In the genomic region with DNA sequence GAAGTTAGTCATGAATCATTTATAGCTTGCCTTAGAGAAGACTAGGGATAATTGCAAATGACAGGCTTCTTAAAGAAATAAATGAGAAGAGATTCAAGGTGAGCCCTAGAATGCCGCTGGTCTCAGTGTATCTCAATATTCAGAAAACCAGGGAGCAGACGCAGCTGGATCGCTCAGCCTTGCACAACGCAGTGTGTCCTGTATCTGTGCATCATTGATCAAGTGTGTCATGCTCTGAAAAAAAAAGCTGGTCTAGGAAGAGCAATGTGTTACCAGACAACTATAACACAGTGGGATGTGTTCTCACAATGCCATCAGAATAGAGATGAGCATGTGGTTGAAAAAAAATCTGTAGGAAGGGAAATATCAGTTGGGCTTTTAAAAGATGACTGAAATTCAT, we compare ENCODE assay signal across 28 cellular contexts.
"Had no signal": no experiment of that assay in that cellular context is flagged by ENCODE, and none has a peak within 500 bp of the region (broad histone marks: within the 10 kb centered on the region; RNA-seq: fewer than 3 reads in every experiment).

No MANE protein-coding gene starts in this region.

- H3K9me3 ChIP-seq: ascending aorta, colonic mucosa, gastrocnemius medialis had no signal

- H3K4me1 ChIP-seq: ascending aorta, breast epithelium, colonic mucosa, foreskin keratinocyte, gastrocnemius medialis, heart right ventricle had no signal

- H3K27me3 Mint-ChIP-seq: activated CD4-positive, alpha-beta memory T cell treated with anti-CD3 and anti-CD28 coated beads, Interleukin-2, amount 10 ng/mL, durations not matched to agents 7 days and 5 days; activated CD4-positive, alpha-beta T cell treated with anti-CD3 and anti-CD28 coated beads, Interleukin-2, amount 10 ng/mL, durations not matched to agents 7 days and 5 days; activated naive CD4-positive, alpha-beta T cell treated with anti-CD3 and anti-CD28 coated beads, Interleukin-2, amount 10 ng/mL, durations not matched to agents 7 days and 5 days; activated naive CD8-positive, alpha-beta T cell treated with anti-CD3 and anti-CD28 coated beads, Interleukin-2, amount 10 ng/mL, durations not matched to agents 7 days and 5 days; activated T-cell treated with anti-CD3 and anti-CD28 coated beads, Interleukin-2, amount 50 U/mL, for 24 hours; brain had no signal

- H3K36me3 Mint-ChIP-seq: activated naive CD4-positive, alpha-beta T cell treated with anti-CD3 and anti-CD28 coated beads, Interleukin-2, amount 10 ng/mL, durations not matched to agents 7 days and 5 days; activated naive CD8-positive, alpha-beta T cell treated with anti-CD3 and anti-CD28 coated beads, Interleukin-2, amount 10 ng/mL, durations not matched to agents 7 days and 5 days; brain had no signal

- H3K4me3 ChIP-seq: ascending aorta, breast epithelium, cardiac muscle cell, colonic mucosa, gastrocnemius medialis, heart right ventricle, hepatocyte had no signal

- H3K36me3 ChIP-seq: ascending aorta, breast epithelium, cardiac muscle cell, colonic mucosa, gastrocnemius medialis, heart right ventricle had no signal

- H3K4me3 Mint-ChIP-seq: activated CD4-positive, alpha-beta memory T cell treated with anti-CD3 and anti-CD28 coated beads, Interleukin-2, amount 10 ng/mL, durations not matched to agents 7 days and 5 days; activated CD4-positive, alpha-beta T cell treated with anti-CD3 and anti-CD28 coated beads, Interleukin-2, amount 10 ng/mL, durations not matched to agents 7 days and 5 days; activated naive CD4-positive, alpha-beta T cell treated with anti-CD3 and anti-CD28 coated beads, Interleukin-2, amount 10 ng/mL, durations not matched to agents 7 days and 5 days; activated naive CD8-positive, alpha-beta T cell treated with anti-CD3 and anti-CD28 coated beads, Interleukin-2, amount 10 ng/mL, durations not matched to agents 7 days and 5 days; activated T-cell treated with anti-CD3 and anti-CD28 coated beads, Interleukin-2, amount 50 U/mL, for 24 hours; activated T-cell treated with anti-CD3 and anti-CD28 coated beads, Interleukin-2, amount 50 U/mL, for 72 hours; brain had no signal

- DNase-seq: activated CD4-positive, alpha-beta memory T cell treated with anti-CD3 and anti-CD28 coated beads, Interleukin-2, amount 10 ng/mL, durations not matched to agents 7 days and 5 days; activated CD4-positive, alpha-beta T cell treated with anti-CD3 and anti-CD28 coated beads for 1 hour; activated CD4-positive, alpha-beta T cell treated with anti-CD3 and anti-CD28 coated beads for 4 hours; activated CD4-positive, alpha-beta T cell treated with anti-CD3 and anti-CD28 coated beads, Interleukin-2, amount 10 ng/mL, durations not matched to agents 7 days and 5 days; activated CD4-positive, alpha-beta T cell treated with anti-CD3 and anti-CD28 coated beads, Interleukin-2, amount 50 U/mL, for 4 hours; activated CD8-positive, alpha-beta memory T cell treated with anti-CD3 and anti-CD28 coated beads, Interleukin-2, amount 50 U/mL, for 48 hours; activated gamma-delta T cell; activated naive CD4-positive, alpha-beta T cell; activated naive CD4-positive, alpha-beta T cell treated with anti-CD3 and anti-CD28 coated beads, Interleukin-2, amount 10 ng/mL, durations not matched to agents 7 days and 5 days; activated naive CD8-positive, alpha-beta T cell treated with anti-CD3 and anti-CD28 coated beads, Interleukin-2, amount 10 ng/mL, durations not matched to agents 7 days and 5 days; activated T-cell treated with anti-CD3 and anti-CD28 coated beads for 4 hours; activated T-cell treated with anti-CD3 and anti-CD28 coated beads, Interleukin-2, amount 50 U/mL, for 24 hours; activated T-cell treated with anti-CD3 and anti-CD28 coated beads, Interleukin-2, amount 50 U/mL, for 72 hours; central memory CD4-positive, alpha-beta T cell; cerebellar nuclear complex; colonic mucosa; effector CD8-positive, alpha-beta T cell; foreskin keratinocyte; gastrocnemius medialis; heart right ventricle; T-helper 2 cell had no signal

- H3K27me3 ChIP-seq: ascending aorta, breast epithelium, cardiac muscle cell, colonic mucosa, foreskin keratinocyte, gastrocnemius medialis, hepatocyte had no signal

- H3K4me1 Mint-ChIP-seq: activated CD4-positive, alpha-beta memory T cell treated with anti-CD3 and anti-CD28 coated beads, Interleukin-2, amount 10 ng/mL, durations not matched to agents 7 days and 5 days; activated CD4-positive, alpha-beta T cell treated with anti-CD3 and anti-CD28 coated beads, Interleukin-2, amount 10 ng/mL, durations not matched to agents 7 days and 5 days; activated naive CD4-positive, alpha-beta T cell treated with anti-CD3 and anti-CD28 coated beads, Interleukin-2, amount 10 ng/mL, durations not matched to agents 7 days and 5 days; activated naive CD8-positive, alpha-beta T cell treated with anti-CD3 and anti-CD28 coated beads, Interleukin-2, amount 10 ng/mL, durations not matched to agents 7 days and 5 days; brain had no signal

- H3K4me2 ChIP-seq: hepatocyte had no signal

- H3K27ac Mint-ChIP-seq: activated CD4-positive, alpha-beta memory T cell treated with anti-CD3 and anti-CD28 coated beads, Interleukin-2, amount 10 ng/mL, durations not matched to agents 7 days and 5 days; activated CD4-positive, alpha-beta T cell treated with anti-CD3 and anti-CD28 coated beads, Interleukin-2, amount 10 ng/mL, durations not matched to agents 7 days and 5 days; activated naive CD4-positive, alpha-beta T cell treated with anti-CD3 and anti-CD28 coated beads, Interleukin-2, amount 10 ng/mL, durations not matched to agents 7 days and 5 days; activated naive CD4-positive, alpha-beta T cell treated with anti-CD3 and anti-CD28 coated beads, Interleukin-2, amount 50 U/mL, for 72 hours; activated naive CD8-positive, alpha-beta T cell treated with anti-CD3 and anti-CD28 coated beads, Interleukin-2, amount 10 ng/mL, durations not matched to agents 7 days and 5 days; activated T-cell treated with anti-CD3 and anti-CD28 coated beads, Interleukin-2, amount 50 U/mL, for 24 hours; activated T-cell treated with anti-CD3 and anti-CD28 coated beads, Interleukin-2, amount 50 U/mL, for 72 hours; brain had no signal

- ATAC-seq: activated naive CD4-positive, alpha-beta T cell treated with anti-CD3 and anti-CD28 coated beads, Interleukin-2, amount 50 U/mL, for 72 hours; activated T-cell treated with anti-CD3 and anti-CD28 coated beads, Interleukin-2, amount 50 U/mL, for 72 hours; foreskin keratinocyte; gastrocnemius medialis; heart right ventricle had no signal

- H3K27ac ChIP-seq: ascending aorta, breast epithelium, cardiac muscle cell, colonic mucosa, epithelial cell of prostate, foreskin keratinocyte, gastrocnemius medialis, heart right ventricle, hepatocyte had no signal
